ENCODE assay signal across 2 cellular contexts in genomic region chr1:26516987-26517765, GRCh38.
TF ChIP-seq lines count a peak whose summit lies in the region.

No MANE protein-coding gene starts in this region.

TF ChIP-seq in GM23338, 12 proteins besides CTCF, POLR2A, EP300 and RAD21:
- TF ChIP-seq ZNF331 (CRISPR knock-in tag; IDR thresholded peaks at IDR 0.05; ENCODE audit: low read depth) (no peak), EZH2phosphoT487 (IDR thresholded peaks at IDR 0.05; ENCODE audit: unreplicated experiment) (no peak), NANOG (IDR thresholded peaks at IDR 0.05; ENCODE audit: borderline replicate concordance) (no peak), EZH2 (IDR thresholded peaks at IDR 0.05; ENCODE audit: low read depth, unreplicated experiment) (no peak), CREB1 (CRISPR knock-in tag; IDR thresholded peaks at IDR 0.05; ENCODE audit: low read depth) (no peak), POLR2AphosphoS5 (IDR thresholded peaks at IDR 0.05; ENCODE audit: low read depth) (no peak), REST (IDR thresholded peaks at IDR 0.05; ENCODE audit: unreplicated experiment) (no peak), JUNB (IDR thresholded peaks at IDR 0.05; ENCODE audit: unreplicated experiment) (no peak), ZNF114 (CRISPR knock-in tag; IDR thresholded peaks at IDR 0.05) (no peak), ZNF462 (CRISPR knock-in tag; IDR thresholded peaks at IDR 0.05) (no peak), ETS1 (IDR thresholded peaks at IDR 0.05) (no peak), STAT1 (IDR thresholded peaks at IDR 0.05; ENCODE audit: unreplicated experiment) (no peak)
TF ChIP-seq in GM23338: peak in this region for 0.

TF ChIP-seq in K562, 482 proteins besides CTCF, POLR2A, EP300 and RAD21:
- TF ChIP-seq GABPB1 (CRISPR knock-in tag; IDR thresholded peaks at IDR 0.05) (no peak), PYGO2 (tag; IDR thresholded peaks at IDR 0.05) (peak; percentile 33; the same call in 1 of the 2 replicates), ZNF121 (CRISPR knock-in tag; conservative IDR thresholded peaks at IDR 0.05) (peak; percentile 71), SIN3A (IDR thresholded peaks at IDR 0.05; ENCODE audit: borderline replicate concordance in 2 of 2, control insufficient read depth in 1 of 2, low read depth in 2 of 2, low read length in 2 of 2) (no peak), NFRKB (IDR thresholded peaks at IDR 0.05; ENCODE audit: low read depth) (0 out of 2 replicates have a peak, but pooled peaks have one; percentile 40), EZH2 (IDR thresholded peaks at IDR 0.05; ENCODE audit: borderline replicate concordance, low read depth, low read length) (no peak), ZNF41 (CRISPR knock-in tag; conservative IDR thresholded peaks at IDR 0.05) (no peak), CBFB (CRISPR knock-in tag; IDR thresholded peaks at IDR 0.05) (no peak), ZNF274 (IDR thresholded peaks at IDR 0.05; ENCODE audit: borderline replicate concordance, low read depth, low read length) (no peak), BRCA1 (IDR thresholded peaks at IDR 0.05) (no peak), BRCA1 (CRISPR knock-in tag; IDR thresholded peaks at IDR 0.05) (no peak), EGR1 (conservative IDR thresholded peaks at IDR 0.05) (no peak), MAFK (IDR thresholded peaks at IDR 0.05; ENCODE audit: low read length) (no peak), HDAC3 (IDR thresholded peaks at IDR 0.05; ENCODE audit: borderline replicate concordance, partially characterized antibody) (no peak), ZNF785 (CRISPR knock-in tag; IDR thresholded peaks at IDR 0.05) (no peak), RCOR1 (IDR thresholded peaks at IDR 0.05; ENCODE audit: borderline replicate concordance in 1 of 2, low read depth in 2 of 2, low read length in 2 of 2) (no peak), RBM14 (IDR thresholded peaks at IDR 0.05; ENCODE audit: borderline replicate concordance, insufficient read depth, low read depth, low read length) (no peak), KDM1A (IDR thresholded peaks at IDR 0.05) (no peak), TFE3 (CRISPR knock-in tag; IDR thresholded peaks at IDR 0.05) (no peak), THRAP3 (IDR thresholded peaks at IDR 0.05; ENCODE audit: borderline replicate concordance) (no peak), PRDM10 (IDR thresholded peaks at IDR 0.05; ENCODE audit: partially characterized antibody) (no peak), GABPA (tag; conservative IDR thresholded peaks at IDR 0.05; ENCODE audit: low read depth) (no peak), ZNF766 (CRISPR knock-in tag; conservative IDR thresholded peaks at IDR 0.05) (0 out of 2 replicates have a peak, but pooled peaks have one; percentile 25), DMBX1 (CRISPR knock-in tag; IDR thresholded peaks at IDR 0.05; ENCODE audit: borderline replicate concordance) (no peak), TAF7 (tag; IDR thresholded peaks at IDR 0.05) (0 out of 2 replicates have a peak, but pooled peaks have one; percentile 15), ZNF239 (CRISPR knock-in tag; IDR thresholded peaks at IDR 0.05) (no peak), RBM25 (IDR thresholded peaks at IDR 0.05; ENCODE audit: low read depth, low read length, severe bottlenecking) (peak; percentile 34), PRPF4 (IDR thresholded peaks at IDR 0.05; ENCODE audit: insufficient read depth, low read depth, low read length, poor library complexity, severe bottlenecking) (no peak), BCL6 (CRISPR knock-in tag; IDR thresholded peaks at IDR 0.05) (no peak), RFX1 (IDR thresholded peaks at IDR 0.05) (no peak), HDAC6 (IDR thresholded peaks at IDR 0.05; ENCODE audit: low read depth, low read length) (no peak), PTBP1 (IDR thresholded peaks at IDR 0.05; ENCODE audit: low read depth, low read length) (no peak)
- TF ChIP-seq, protein P1, sequence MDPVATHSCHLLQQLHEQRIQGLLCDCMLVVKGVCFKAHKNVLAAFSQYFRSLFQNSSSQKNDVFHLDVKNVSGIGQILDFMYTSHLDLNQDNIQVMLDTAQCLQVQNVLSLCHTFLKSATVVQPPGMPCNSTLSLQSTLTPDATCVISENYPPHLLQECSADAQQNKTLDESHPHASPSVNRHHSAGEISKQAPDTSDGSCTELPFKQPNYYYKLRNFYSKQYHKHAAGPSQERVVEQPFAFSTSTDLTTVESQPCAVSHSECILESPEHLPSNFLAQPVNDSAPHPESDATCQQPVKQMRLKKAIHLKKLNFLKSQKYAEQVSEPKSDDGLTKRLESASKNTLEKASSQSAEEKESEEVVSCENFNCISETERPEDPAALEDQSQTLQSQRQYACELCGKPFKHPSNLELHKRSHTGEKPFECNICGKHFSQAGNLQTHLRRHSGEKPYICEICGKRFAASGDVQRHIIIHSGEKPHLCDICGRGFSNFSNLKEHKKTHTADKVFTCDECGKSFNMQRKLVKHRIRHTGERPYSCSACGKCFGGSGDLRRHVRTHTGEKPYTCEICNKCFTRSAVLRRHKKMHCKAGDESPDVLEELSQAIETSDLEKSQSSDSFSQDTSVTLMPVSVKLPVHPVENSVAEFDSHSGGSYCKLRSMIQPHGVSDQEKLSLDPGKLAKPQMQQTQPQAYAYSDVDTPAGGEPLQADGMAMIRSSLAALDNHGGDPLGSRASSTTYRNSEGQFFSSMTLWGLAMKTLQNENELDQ (CRISPR knock-in tag; IDR thresholded peaks at IDR 0.05; ENCODE audit: borderline replicate concordance): no peak
- TF ChIP-seq, protein P2, sequence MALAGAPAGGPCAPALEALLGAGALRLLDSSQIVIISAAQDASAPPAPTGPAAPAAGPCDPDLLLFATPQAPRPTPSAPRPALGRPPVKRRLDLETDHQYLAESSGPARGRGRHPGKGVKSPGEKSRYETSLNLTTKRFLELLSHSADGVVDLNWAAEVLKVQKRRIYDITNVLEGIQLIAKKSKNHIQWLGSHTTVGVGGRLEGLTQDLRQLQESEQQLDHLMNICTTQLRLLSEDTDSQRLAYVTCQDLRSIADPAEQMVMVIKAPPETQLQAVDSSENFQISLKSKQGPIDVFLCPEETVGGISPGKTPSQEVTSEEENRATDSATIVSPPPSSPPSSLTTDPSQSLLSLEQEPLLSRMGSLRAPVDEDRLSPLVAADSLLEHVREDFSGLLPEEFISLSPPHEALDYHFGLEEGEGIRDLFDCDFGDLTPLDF (CRISPR knock-in tag; IDR thresholded peaks at IDR 0.05): no peak
- TF ChIP-seq, protein P3, sequence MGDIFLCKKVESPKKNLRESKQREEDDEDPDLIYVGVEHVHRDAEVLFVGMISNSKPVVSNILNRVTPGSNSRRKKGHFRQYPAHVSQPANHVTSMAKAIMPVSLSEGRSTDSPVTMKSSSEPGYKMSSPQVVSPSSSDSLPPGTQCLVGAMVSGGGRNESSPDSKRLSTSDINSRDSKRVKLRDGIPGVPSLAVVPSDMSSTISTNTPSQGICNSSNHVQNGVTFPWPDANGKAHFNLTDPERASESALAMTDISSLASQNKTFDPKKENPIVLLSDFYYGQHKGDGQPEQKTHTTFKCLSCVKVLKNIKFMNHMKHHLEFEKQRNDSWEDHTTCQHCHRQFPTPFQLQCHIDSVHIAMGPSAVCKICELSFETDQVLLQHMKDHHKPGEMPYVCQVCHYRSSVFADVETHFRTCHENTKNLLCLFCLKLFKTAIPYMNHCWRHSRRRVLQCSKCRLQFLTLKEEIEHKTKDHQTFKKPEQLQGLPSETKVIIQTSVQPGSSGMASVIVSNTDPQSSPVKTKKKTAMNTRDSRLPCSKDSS (IDR thresholded peaks at IDR 0.05; ENCODE audit: low read depth, partially characterized antibody): no peak
- TF ChIP-seq, protein P4, sequence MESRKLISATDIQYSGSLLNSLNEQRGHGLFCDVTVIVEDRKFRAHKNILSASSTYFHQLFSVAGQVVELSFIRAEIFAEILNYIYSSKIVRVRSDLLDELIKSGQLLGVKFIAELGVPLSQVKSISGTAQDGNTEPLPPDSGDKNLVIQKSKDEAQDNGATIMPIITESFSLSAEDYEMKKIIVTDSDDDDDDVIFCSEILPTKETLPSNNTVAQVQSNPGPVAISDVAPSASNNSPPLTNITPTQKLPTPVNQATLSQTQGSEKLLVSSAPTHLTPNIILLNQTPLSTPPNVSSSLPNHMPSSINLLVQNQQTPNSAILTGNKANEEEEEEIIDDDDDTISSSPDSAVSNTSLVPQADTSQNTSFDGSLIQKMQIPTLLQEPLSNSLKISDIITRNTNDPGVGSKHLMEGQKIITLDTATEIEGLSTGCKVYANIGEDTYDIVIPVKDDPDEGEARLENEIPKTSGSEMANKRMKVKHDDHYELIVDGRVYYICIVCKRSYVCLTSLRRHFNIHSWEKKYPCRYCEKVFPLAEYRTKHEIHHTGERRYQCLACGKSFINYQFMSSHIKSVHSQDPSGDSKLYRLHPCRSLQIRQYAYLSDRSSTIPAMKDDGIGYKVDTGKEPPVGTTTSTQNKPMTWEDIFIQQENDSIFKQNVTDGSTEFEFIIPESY (CRISPR knock-in tag; IDR thresholded peaks at IDR 0.05): no peak
- TF ChIP-seq, protein P5, sequence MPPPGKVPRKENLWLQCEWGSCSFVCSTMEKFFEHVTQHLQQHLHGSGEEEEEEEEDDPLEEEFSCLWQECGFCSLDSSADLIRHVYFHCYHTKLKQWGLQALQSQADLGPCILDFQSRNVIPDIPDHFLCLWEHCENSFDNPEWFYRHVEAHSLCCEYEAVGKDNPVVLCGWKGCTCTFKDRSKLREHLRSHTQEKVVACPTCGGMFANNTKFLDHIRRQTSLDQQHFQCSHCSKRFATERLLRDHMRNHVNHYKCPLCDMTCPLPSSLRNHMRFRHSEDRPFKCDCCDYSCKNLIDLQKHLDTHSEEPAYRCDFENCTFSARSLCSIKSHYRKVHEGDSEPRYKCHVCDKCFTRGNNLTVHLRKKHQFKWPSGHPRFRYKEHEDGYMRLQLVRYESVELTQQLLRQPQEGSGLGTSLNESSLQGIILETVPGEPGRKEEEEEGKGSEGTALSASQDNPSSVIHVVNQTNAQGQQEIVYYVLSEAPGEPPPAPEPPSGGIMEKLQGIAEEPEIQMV (tag; conservative IDR thresholded peaks at IDR 0.05; ENCODE audit: low read depth): no peak
- TF ChIP-seq, protein P6, sequence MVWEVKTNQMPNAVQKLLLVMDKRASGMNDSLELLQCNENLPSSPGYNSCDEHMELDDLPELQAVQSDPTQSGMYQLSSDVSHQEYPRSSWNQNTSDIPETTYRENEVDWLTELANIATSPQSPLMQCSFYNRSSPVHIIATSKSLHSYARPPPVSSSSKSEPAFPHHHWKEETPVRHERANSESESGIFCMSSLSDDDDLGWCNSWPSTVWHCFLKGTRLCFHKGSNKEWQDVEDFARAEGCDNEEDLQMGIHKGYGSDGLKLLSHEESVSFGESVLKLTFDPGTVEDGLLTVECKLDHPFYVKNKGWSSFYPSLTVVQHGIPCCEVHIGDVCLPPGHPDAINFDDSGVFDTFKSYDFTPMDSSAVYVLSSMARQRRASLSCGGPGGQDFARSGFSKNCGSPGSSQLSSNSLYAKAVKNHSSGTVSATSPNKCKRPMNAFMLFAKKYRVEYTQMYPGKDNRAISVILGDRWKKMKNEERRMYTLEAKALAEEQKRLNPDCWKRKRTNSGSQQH (CRISPR knock-in tag; IDR thresholded peaks at IDR 0.05): no peak
- TF ChIP-seq, protein P7, sequence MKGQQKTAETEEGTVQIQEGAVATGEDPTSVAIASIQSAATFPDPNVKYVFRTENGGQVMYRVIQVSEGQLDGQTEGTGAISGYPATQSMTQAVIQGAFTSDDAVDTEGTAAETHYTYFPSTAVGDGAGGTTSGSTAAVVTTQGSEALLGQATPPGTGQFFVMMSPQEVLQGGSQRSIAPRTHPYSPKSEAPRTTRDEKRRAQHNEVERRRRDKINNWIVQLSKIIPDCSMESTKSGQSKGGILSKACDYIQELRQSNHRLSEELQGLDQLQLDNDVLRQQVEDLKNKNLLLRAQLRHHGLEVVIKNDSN (CRISPR knock-in tag; IDR thresholded peaks at IDR 0.05): no peak
TF ChIP-seq in K562: peak in this region for 6.
